ENCODE assay signal across 1 cellular context in genomic region chr19:4911786-4912672, GRCh38.
TF ChIP-seq lines count a peak whose summit lies in the region.

No MANE protein-coding gene starts in this region.

TF ChIP-seq in HepG2, 621 proteins besides CTCF, POLR2A, EP300 and RAD21 (continued from another document):
- TF ChIP-seq CERS6 (CRISPR knock-in tag; IDR thresholded peaks at IDR 0.05) (no peak), RAD51 (IDR thresholded peaks at IDR 0.05; ENCODE audit: borderline replicate concordance) (no peak), MEIS2 (CRISPR knock-in tag; IDR thresholded peaks at IDR 0.05) (no peak), ZNF777 (CRISPR knock-in tag; IDR thresholded peaks at IDR 0.05) (peak; percentile 37; the same call in 1 of the 2 replicates), ZNF644 (CRISPR knock-in tag; IDR thresholded peaks at IDR 0.05; ENCODE audit: low read depth) (no peak), NFIB (CRISPR knock-in tag; IDR thresholded peaks at IDR 0.05; ENCODE audit: borderline replicate concordance) (no peak), NR2C2 (CRISPR knock-in tag; IDR thresholded peaks at IDR 0.05; ENCODE audit: borderline replicate concordance) (no peak), ZBTB10 (CRISPR knock-in tag; IDR thresholded peaks at IDR 0.05; ENCODE audit: borderline replicate concordance) (peak; percentile 63; the same call in 1 of the 2 replicates), GTF2F1 (IDR thresholded peaks at IDR 0.05; ENCODE audit: low read length) (no peak), ZNF337 (CRISPR knock-in tag; IDR thresholded peaks at IDR 0.05; ENCODE audit: borderline replicate concordance, low read depth) (no peak), ZFP90 (CRISPR knock-in tag; IDR thresholded peaks at IDR 0.05; ENCODE audit: borderline replicate concordance) (0 out of 2 replicates have a peak, but pooled peaks have one; percentile 37), FOXP1 (IDR thresholded peaks at IDR 0.05) (no peak), FOXP1 (CRISPR knock-in tag; IDR thresholded peaks at IDR 0.05) (no peak), ZNF549 (CRISPR knock-in tag; IDR thresholded peaks at IDR 0.05) (no peak), NRL (CRISPR knock-in tag; IDR thresholded peaks at IDR 0.05; ENCODE audit: borderline replicate concordance) (no peak), GPN1 (CRISPR knock-in tag; IDR thresholded peaks at IDR 0.05; ENCODE audit: borderline replicate concordance) (no peak), GATAD2A (CRISPR knock-in tag; IDR thresholded peaks at IDR 0.05) (peak; percentile 23; the same call in 1 of the 2 replicates), CENPX (CRISPR knock-in tag; IDR thresholded peaks at IDR 0.05) (no peak), RELA (CRISPR knock-in tag; IDR thresholded peaks at IDR 0.05) (no peak), ZBED4 (CRISPR knock-in tag; IDR thresholded peaks at IDR 0.05; ENCODE audit: borderline replicate concordance) (no peak), SIX1 (CRISPR knock-in tag; IDR thresholded peaks at IDR 0.05; ENCODE audit: borderline replicate concordance) (no peak), HIVEP1 (CRISPR knock-in tag; IDR thresholded peaks at IDR 0.05) (no peak), POGZ (CRISPR knock-in tag; IDR thresholded peaks at IDR 0.05) (no peak), ZNF784 (CRISPR knock-in tag; IDR thresholded peaks at IDR 0.05; ENCODE audit: borderline replicate concordance) (no peak), ZNF30 (CRISPR knock-in tag; IDR thresholded peaks at IDR 0.05) (no peak), ZNF274 (CRISPR knock-in tag; IDR thresholded peaks at IDR 0.05) (no peak), ZSCAN30 (CRISPR knock-in tag; IDR thresholded peaks at IDR 0.05) (no peak), ZBTB1 (CRISPR knock-in tag; IDR thresholded peaks at IDR 0.05; ENCODE audit: borderline replicate concordance) (no peak), NR2F1 (CRISPR knock-in tag; IDR thresholded peaks at IDR 0.05) (no peak), ZNF878 (CRISPR knock-in tag; IDR thresholded peaks at IDR 0.05) (no peak), ATAD3A (CRISPR knock-in tag; IDR thresholded peaks at IDR 0.05) (no peak)
- TF ChIP-seq, protein P1, sequence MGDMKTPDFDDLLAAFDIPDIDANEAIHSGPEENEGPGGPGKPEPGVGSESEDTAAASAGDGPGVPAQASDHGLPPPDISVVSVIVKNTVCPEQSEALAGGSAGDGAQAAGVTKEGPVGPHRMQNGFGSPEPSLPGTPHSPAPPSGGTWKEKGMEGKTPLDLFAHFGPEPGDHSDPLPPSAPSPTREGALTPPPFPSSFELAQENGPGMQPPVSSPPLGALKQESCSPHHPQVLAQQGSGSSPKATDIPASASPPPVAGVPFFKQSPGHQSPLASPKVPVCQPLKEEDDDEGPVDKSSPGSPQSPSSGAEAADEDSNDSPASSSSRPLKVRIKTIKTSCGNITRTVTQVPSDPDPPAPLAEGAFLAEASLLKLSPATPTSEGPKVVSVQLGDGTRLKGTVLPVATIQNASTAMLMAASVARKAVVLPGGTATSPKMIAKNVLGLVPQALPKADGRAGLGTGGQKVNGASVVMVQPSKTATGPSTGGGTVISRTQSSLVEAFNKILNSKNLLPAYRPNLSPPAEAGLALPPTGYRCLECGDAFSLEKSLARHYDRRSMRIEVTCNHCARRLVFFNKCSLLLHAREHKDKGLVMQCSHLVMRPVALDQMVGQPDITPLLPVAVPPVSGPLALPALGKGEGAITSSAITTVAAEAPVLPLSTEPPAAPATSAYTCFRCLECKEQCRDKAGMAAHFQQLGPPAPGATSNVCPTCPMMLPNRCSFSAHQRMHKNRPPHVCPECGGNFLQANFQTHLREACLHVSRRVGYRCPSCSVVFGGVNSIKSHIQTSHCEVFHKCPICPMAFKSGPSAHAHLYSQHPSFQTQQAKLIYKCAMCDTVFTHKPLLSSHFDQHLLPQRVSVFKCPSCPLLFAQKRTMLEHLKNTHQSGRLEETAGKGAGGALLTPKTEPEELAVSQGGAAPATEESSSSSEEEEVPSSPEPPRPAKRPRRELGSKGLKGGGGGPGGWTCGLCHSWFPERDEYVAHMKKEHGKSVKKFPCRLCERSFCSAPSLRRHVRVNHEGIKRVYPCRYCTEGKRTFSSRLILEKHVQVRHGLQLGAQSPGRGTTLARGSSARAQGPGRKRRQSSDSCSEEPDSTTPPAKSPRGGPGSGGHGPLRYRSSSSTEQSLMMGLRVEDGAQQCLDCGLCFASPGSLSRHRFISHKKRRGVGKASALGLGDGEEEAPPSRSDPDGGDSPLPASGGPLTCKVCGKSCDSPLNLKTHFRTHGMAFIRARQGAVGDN (CRISPR knock-in tag; IDR thresholded peaks at IDR 0.05), result peak; percentile 42; the same call in 1 of the 2 replicates
- TF ChIP-seq, protein P2, sequence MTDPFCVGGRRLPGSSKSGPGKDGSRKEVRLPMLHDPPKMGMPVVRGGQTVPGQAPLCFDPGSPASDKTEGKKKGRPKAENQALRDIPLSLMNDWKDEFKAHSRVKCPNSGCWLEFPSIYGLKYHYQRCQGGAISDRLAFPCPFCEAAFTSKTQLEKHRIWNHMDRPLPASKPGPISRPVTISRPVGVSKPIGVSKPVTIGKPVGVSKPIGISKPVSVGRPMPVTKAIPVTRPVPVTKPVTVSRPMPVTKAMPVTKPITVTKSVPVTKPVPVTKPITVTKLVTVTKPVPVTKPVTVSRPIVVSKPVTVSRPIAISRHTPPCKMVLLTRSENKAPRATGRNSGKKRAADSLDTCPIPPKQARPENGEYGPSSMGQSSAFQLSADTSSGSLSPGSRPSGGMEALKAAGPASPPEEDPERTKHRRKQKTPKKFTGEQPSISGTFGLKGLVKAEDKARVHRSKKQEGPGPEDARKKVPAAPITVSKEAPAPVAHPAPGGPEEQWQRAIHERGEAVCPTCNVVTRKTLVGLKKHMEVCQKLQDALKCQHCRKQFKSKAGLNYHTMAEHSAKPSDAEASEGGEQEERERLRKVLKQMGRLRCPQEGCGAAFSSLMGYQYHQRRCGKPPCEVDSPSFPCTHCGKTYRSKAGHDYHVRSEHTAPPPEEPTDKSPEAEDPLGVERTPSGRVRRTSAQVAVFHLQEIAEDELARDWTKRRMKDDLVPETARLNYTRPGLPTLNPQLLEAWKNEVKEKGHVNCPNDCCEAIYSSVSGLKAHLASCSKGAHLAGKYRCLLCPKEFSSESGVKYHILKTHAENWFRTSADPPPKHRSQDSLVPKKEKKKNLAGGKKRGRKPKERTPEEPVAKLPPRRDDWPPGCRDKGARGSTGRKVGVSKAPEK (CRISPR knock-in tag; IDR thresholded peaks at IDR 0.05; ENCODE audit: borderline replicate concordance), result no peak
- TF ChIP-seq, protein P3, sequence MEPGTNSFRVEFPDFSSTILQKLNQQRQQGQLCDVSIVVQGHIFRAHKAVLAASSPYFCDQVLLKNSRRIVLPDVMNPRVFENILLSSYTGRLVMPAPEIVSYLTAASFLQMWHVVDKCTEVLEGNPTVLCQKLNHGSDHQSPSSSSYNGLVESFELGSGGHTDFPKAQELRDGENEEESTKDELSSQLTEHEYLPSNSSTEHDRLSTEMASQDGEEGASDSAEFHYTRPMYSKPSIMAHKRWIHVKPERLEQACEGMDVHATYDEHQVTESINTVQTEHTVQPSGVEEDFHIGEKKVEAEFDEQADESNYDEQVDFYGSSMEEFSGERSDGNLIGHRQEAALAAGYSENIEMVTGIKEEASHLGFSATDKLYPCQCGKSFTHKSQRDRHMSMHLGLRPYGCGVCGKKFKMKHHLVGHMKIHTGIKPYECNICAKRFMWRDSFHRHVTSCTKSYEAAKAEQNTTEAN (CRISPR knock-in tag; conservative IDR thresholded peaks at IDR 0.05), result no peak
- TF ChIP-seq, protein P4, sequence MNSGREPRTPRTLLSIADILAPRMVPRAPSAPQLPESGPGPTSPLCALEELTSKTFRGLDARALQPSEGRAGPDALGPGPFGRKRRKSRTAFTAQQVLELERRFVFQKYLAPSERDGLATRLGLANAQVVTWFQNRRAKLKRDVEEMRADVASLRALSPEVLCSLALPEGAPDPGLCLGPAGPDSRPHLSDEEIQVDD (CRISPR knock-in tag; IDR thresholded peaks at IDR 0.05; ENCODE audit: borderline replicate concordance), result no peak
- TF ChIP-seq, protein P5, sequence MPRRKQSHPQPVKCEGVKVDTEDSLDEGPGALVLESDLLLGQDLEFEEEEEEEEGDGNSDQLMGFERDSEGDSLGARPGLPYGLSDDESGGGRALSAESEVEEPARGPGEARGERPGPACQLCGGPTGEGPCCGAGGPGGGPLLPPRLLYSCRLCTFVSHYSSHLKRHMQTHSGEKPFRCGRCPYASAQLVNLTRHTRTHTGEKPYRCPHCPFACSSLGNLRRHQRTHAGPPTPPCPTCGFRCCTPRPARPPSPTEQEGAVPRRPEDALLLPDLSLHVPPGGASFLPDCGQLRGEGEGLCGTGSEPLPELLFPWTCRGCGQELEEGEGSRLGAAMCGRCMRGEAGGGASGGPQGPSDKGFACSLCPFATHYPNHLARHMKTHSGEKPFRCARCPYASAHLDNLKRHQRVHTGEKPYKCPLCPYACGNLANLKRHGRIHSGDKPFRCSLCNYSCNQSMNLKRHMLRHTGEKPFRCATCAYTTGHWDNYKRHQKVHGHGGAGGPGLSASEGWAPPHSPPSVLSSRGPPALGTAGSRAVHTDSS (CRISPR knock-in tag; conservative IDR thresholded peaks at IDR 0.05), result no peak
